Comparison of ENCODE assay signal across 8 cellular contexts in the genomic region with DNA sequence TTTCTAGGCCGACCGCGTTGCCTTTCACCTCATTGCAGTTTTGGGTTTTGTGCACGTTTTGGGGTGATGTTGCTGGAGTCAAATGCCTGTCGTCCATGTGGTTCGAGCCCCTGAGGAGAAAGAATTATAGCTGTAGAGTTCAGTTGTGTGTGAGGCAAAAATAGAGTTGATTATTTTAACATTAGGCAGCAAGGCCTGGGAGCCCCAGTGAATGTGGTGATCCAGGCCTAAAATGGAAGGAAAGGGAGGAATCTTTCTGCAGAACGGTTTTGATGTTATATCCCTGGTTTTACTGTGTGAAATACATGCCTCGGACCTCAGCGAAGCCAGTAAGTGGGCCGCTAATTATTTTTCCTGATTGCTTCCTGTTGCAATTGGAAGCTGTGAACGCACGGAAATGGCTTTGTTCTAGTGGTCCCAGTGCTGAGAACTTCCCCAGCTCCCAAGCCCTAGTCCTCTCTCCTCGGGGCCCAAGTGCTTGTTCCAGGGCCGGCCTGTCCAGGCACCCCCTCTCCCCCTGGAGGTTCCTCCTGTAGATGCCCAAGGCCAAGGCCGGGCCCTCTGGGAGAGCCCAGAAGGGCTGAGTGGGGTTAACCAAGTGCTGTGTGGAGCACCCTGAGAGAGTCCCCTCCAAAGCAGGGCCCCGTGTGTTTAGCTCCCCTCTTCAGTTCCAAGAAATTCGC. TPM values are rescaled to one million over a fixed set of nuclear protein-coding genes. Genes with fewer than 3 reads are reported as not detected.
DNase-seq lines count a peak whose midpoint lies in the region; ATAC-seq and TF ChIP-seq lines count a peak whose summit lies in the region.

No MANE protein-coding gene starts in this region.

- H3K27me3 ChIP-seq in WERI-Rb-1 (ENCODE audit: insufficient read depth, low read depth, severe bottlenecking) (no peaks in the 10 kb centered on the region), right atrium auricular region (no peaks in the 10 kb centered on the region)

- H3K36me3 ChIP-seq in WERI-Rb-1: no peaks in the 10 kb centered on the region
- H3K36me3 ChIP-seq in right atrium auricular region: no peaks in the 10 kb centered on the region
- no peaks in the 10 kb centered on the region for H3K36me3 ChIP-seq in OCI-LY7 (ENCODE audit: insufficient read depth, low read length)

- POLR2A ChIA-PET in OCI-LY7 (lab: Charles Lee): no interaction called here

- no peaks in the 10 kb centered on the region for H4K20me1 ChIP-seq in OCI-LY7 (ENCODE audit: insufficient read depth, low read length)

- intact Hi-C loops in OCI-LY7 (cut with micrococcal nuclease; ENCODE audit: unreplicated experiment): no loop called here

- H3K9me3 Mint-ChIP-seq in stimulated activated effector memory CD8-positive, alpha-beta T cell treated with anti-CD3 and anti-CD28 coated beads, Interleukin-12 subunit alpha, Interleukin-12 subunit beta, amount 100 ng/mL, for 72 hours: no peaks in the 10 kb centered on the region

- peaks cover 0 to 47% of the 10 kb centered on the region in 2 donors for H3K4me1 ChIP-seq in right atrium auricular region
- no peaks in the 10 kb centered on the region for H3K4me1 ChIP-seq in OCI-LY7 (ENCODE audit: insufficient read depth, low read length, poor library complexity, severe bottlenecking)

- CTCF ChIA-PET in OCI-LY7 (lab: Charles Lee; ENCODE audit: unreplicated experiment): no interaction called here

- H2AFZ ChIP-seq in OCI-LY7 (ENCODE audit: low read length): no peak overlapping the region

- H3K4me1 Mint-ChIP-seq in stimulated activated effector memory CD8-positive, alpha-beta T cell treated with anti-CD3 and anti-CD28 coated beads, Interleukin-12 subunit alpha, Interleukin-12 subunit beta, amount 100 ng/mL, for 72 hours: peaks cover 17% of the 10 kb centered on the region

- H3K36me3 Mint-ChIP-seq in stimulated activated effector memory CD8-positive, alpha-beta T cell treated with anti-CD3 and anti-CD28 coated beads, Interleukin-12 subunit alpha, Interleukin-12 subunit beta, amount 100 ng/mL, for 72 hours: no peaks in the 10 kb centered on the region

- DNase-seq in NCI-H2081 (lab: John Stamatoyannopoulos, UW) (peak; percentile 20 to 38), NCI-H2081 treated with DMSO at 0.1 percent for 48 hours (lab: John Stamatoyannopoulos, UW) (no peak), WERI-Rb-1 (no peak), right atrium auricular region (ENCODE audit: low spot score) (no peak), H4 (ENCODE audit: low spot score) (no peak), OCI-LY7 (ENCODE audit: low spot score) (no peak)
- DNase-seq in stimulated activated effector memory CD8-positive, alpha-beta T cell treated with anti-CD3 and anti-CD28 coated beads, Interleukin-12 subunit alpha, Interleukin-12 subunit beta, amount 100 ng/mL, for 72 hours (ENCODE audit: low spot score in 2 of 2): no peak
- DNase-seq in activated CD8-positive, alpha-beta memory T cell treated with anti-CD3 and anti-CD28 coated beads, Interleukin-2, amount 50 U/mL, for 48 hours: no peak

- no peak overlapping the region for H3K4me2 ChIP-seq in OCI-LY7 (ENCODE audit: low read length)

- H3K4me3 ChIP-seq in WERI-Rb-1 (ENCODE audit: low read depth, low read length): peak overlapping the region; percentile 72
- H3K4me3 ChIP-seq in right atrium auricular region: peak overlapping the region; percentile 69
- no peak overlapping the region for H3K4me3 ChIP-seq in OCI-LY7 (ENCODE audit: low read depth, low read length, poor library complexity, severe bottlenecking)

- H3K4me3 Mint-ChIP-seq in stimulated activated effector memory CD8-positive, alpha-beta T cell treated with anti-CD3 and anti-CD28 coated beads, Interleukin-12 subunit alpha, Interleukin-12 subunit beta, amount 100 ng/mL, for 72 hours: peak overlapping the region; percentile 67

- H3K79me2 ChIP-seq in OCI-LY7 (ENCODE audit: insufficient read depth, low read depth, low read length): no peaks in the 10 kb centered on the region

- no peak for ATAC-seq in stimulated activated effector memory CD8-positive, alpha-beta T cell treated with anti-CD3 and anti-CD28 coated beads, Interleukin-12 subunit alpha, Interleukin-12 subunit beta, amount 100 ng/mL, for 72 hours

- H3K27ac ChIP-seq in WERI-Rb-1 (no peak overlapping the region), right atrium auricular region (peak overlapping the region; percentile 80 to 87), OCI-LY7 (ENCODE audit: low read depth, low read length, poor library complexity, severe bottlenecking) (no peak overlapping the region)

- no TSS peak for BruUV-seq in OCI-LY7 (replicated peaks; lab: Mats Ljungman, UMichigan)

- no peaks in the 10 kb centered on the region for H3K9me2 ChIP-seq in OCI-LY7 (ENCODE audit: insufficient read depth, low read length)

- no peak overlapping the region for H3K27ac Mint-ChIP-seq in stimulated activated effector memory CD8-positive, alpha-beta T cell treated with anti-CD3 and anti-CD28 coated beads, Interleukin-12 subunit alpha, Interleukin-12 subunit beta, amount 100 ng/mL, for 72 hours

- H3K9me3 ChIP-seq in WERI-Rb-1 (ENCODE audit: severe bottlenecking) (no peaks in the 10 kb centered on the region), right atrium auricular region (no peaks in the 10 kb centered on the region), OCI-LY7 (ENCODE audit: low read length) (no peaks in the 10 kb centered on the region)

- TF ChIP-seq CTCF in WERI-Rb-1 (IDR thresholded peaks at IDR 0.05; ENCODE audit: low read depth, low read length) (no peak), right atrium auricular region (IDR thresholded peaks at IDR 0.05) (no peak), OCI-LY7 (conservative IDR thresholded peaks at IDR 0.05; ENCODE audit: low read length) (no peak)

RNA-seq across cellular contexts. Expression of a gene that starts 2.0 kb away (rescaled TPM):
- total RNA-seq in right atrium auricular region: 10 to 100 TPM; 34.6 to 60.9 TPM
- 14.1 and 22.7 TPM in 2 replicates for total RNA-seq in H4 (2014; rRNA removed; shearing (Covaris generic))
- total RNA-seq in OCI-LY7 (2014; rRNA removed; shearing (Covaris generic)): 0.59 and 0.60 TPM in 2 replicates
- total RNA-seq in OCI-LY7 (2022): 0.26 TPM in 1 of 2 replicates, not detected in the other

RNA-seq across cellular contexts. Expression of a gene that starts 42.6 kb away (rescaled TPM):
- total RNA-seq in right atrium auricular region (10 to 100 TPM; 20.4 to 21.3 TPM), OCI-LY7 (2022) (94.1 and 114 TPM in 2 replicates)
- total RNA-seq in H4 (2014; rRNA removed; shearing (Covaris generic)): 61.7 and 62.5 TPM in 2 replicates
- total RNA-seq in OCI-LY7 (2014; rRNA removed; shearing (Covaris generic)): 53.9 and 81.1 TPM in 2 replicates

Comparison
In these comparisons a context has a peak if more than half of its experiments do, and no peak if none do; other contexts are left out.
1. DNase-seq: peak in NCI-H2081 (2 of 2); none in NCI-H2081 treated with DMSO at 0.1 percent for 48 hours (single experiment), WERI-Rb-1 (single experiment), right atrium auricular region (single experiment), stimulated activated effector memory CD8-positive, alpha-beta T cell treated with anti-CD3 and anti-CD28 coated beads, Interleukin-12 subunit alpha, Interleukin-12 subunit beta, amount 100 ng/mL, for 72 hours (0 of 2), activated CD8-positive, alpha-beta memory T cell treated with anti-CD3 and anti-CD28 coated beads, Interleukin-2, amount 50 U/mL, for 48 hours (single experiment), H4 (single experiment) and OCI-LY7 (single experiment).
2. H3K27ac ChIP-seq: peak in right atrium auricular region (2 of 2); none in WERI-Rb-1 (single experiment) and OCI-LY7 (single experiment).